Comparison of ENCODE assay signal across 8 cellular contexts in genomic region chr7:76165973-76166403, GRCh38. TPM values are rescaled to one million over a fixed set of nuclear protein-coding genes. Genes with fewer than 3 reads are reported as not detected.
A peak's percentile ranks its signal among the peaks of the same experiment; 100 is the strongest.
DNase-seq lines count a peak whose midpoint lies in the region; ATAC-seq and TF ChIP-seq lines count a peak whose summit lies in the region.

No MANE protein-coding gene starts in this region.

- intact Hi-C loops in gastrocnemius medialis (cut with DNase I; ENCODE audit: low total_unique reads) = loop anchor here (10.0 kb wide), 1 partner anchor 111 kb away; no protein-coding TSS in a partner anchor

- DNase-seq in SK-N-SH (no peak), fibroblast of villous mesenchyme (ENCODE audit: low read depth) (no peak), gastrocnemius medialis (no peak), cortex of kidney (lab: John Stamatoyannopoulos, UW) (no peak), NCI-H1105 treated with DMSO at 0.1 percent for 48 hours (lab: John Stamatoyannopoulos, UW) (no peak), GOT3 (lab: John Stamatoyannopoulos, UW) (no peak), omental fat pad (ENCODE audit: low spot score) (no peak)

- H3F3A ChIP-seq in SK-N-SH (replicated peaks; ENCODE audit: insufficient read depth) = peaks cover 10% of the 10 kb centered on the region

- peaks cover 0 to 3% of the 10 kb centered on the region in 2 experiments; a peak in 1 of 4 replicates for H3K4me1 ChIP-seq in SK-N-SH (ENCODE audit: control insufficient read depth in 1 of 2, insufficient read depth in 2 of 2, low read depth in 1 of 2, low read length in 1 of 2)
- peaks cover 0 to 7% of the 10 kb centered on the region in 2 donors for H3K4me1 ChIP-seq in gastrocnemius medialis

- CTCF ChIA-PET in SK-N-SH (lab: Yijun Ruan, JAX) = interaction anchor here (0.7 to 3.9 kb wide), 6 partner anchors 12 to 146 kb away, joined by 3 to 63 read pairs (median 6); no protein-coding TSS in a partner anchor

- WGBS in SK-N-SH (ENCODE audit: low lambda C conversion rate) = 90% methylated on average over 15 of the region's 15 CpGs

- peak; percentile 17 for ATAC-seq in GM19025 (IDR thresholded peaks at IDR 0.05; ENCODE audit: low read depth, unreplicated experiment)
- no peak for ATAC-seq in gastrocnemius medialis
- ATAC-seq in omental fat pad (ENCODE audit: low FRiP score) = no peak

- H3K27ac ChIP-seq in SK-N-SH (ENCODE audit: low read depth in 2 of 2, low read length in 1 of 2) (peak overlapping the region; percentile 59 to 69; a peak in 3 of 4 replicates), gastrocnemius medialis (peak overlapping the region; percentile 87 to 98 (median 94))

- H3K36me3 ChIP-seq in SK-N-SH (replicated peaks in 1 of 2; ENCODE audit: control insufficient read depth in 1 of 2, insufficient read depth in 2 of 2, low read length in 1 of 2) (no peaks in the 10 kb centered on the region), gastrocnemius medialis (no peaks in the 10 kb centered on the region)

- no peak for TF ChIP-seq POLR2A in gastrocnemius medialis (IDR thresholded peaks at IDR 0.05)

- H3K79me2 ChIP-seq in SK-N-SH (ENCODE audit: insufficient read depth) = no peaks in the 10 kb centered on the region

- H3K27me3 ChIP-seq in SK-N-SH (ENCODE audit: insufficient read depth) (no peaks in the 10 kb centered on the region), gastrocnemius medialis (no peaks in the 10 kb centered on the region)

- H2AFZ ChIP-seq in SK-N-SH (ENCODE audit: low read depth) = peak overlapping the region; percentile 96

- no peaks in the 10 kb centered on the region for H3K9me2 ChIP-seq in SK-N-SH

- peak overlapping the region; percentile 65 to 69 for H3K4me3 ChIP-seq in SK-N-SH (ENCODE audit: low read depth in 2 of 2, low read length in 1 of 2)
- peak overlapping the region; percentile 62 for H3K4me3 ChIP-seq in fibroblast of villous mesenchyme (ENCODE audit: low read depth, low read length)
- peak overlapping the region; percentile 68 to 91 (median 72) for H3K4me3 ChIP-seq in gastrocnemius medialis

- H3K4me2 ChIP-seq in SK-N-SH = peak overlapping the region; percentile 97

- no peak for TF ChIP-seq RAD21 in SK-N-SH (IDR thresholded peaks at IDR 0.05; ENCODE audit: low read length)

- H4K20me1 ChIP-seq in SK-N-SH (ENCODE audit: insufficient read depth) = no peaks in the 10 kb centered on the region

- TF ChIP-seq CTCF in SK-N-SH (IDR thresholded peaks at IDR 0.05) (no peak), fibroblast of villous mesenchyme (IDR thresholded peaks at IDR 0.05; ENCODE audit: insufficient read depth, low read depth, low read length) (no peak), gastrocnemius medialis (IDR thresholded peaks at IDR 0.05 in 4 of 5, conservative IDR thresholded peaks at IDR 0.05 in 1 of 5) (no peak), omental fat pad (IDR thresholded peaks at IDR 0.05) (no peak)

- H3K9me3 ChIP-seq in SK-N-SH (no peaks in the 10 kb centered on the region), gastrocnemius medialis (no peaks in the 10 kb centered on the region)

- no peak for TF ChIP-seq EP300 in SK-N-SH (IDR thresholded peaks at IDR 0.05; ENCODE audit: borderline replicate concordance in 1 of 2, low read depth in 1 of 2, low read length in 1 of 2)

- H3K9ac ChIP-seq in SK-N-SH = 0 out of 2 replicates have a peak overlapping the region, but pooled peaks have one; percentile 22

- POLR2A ChIA-PET in SK-N-SH (lab: Yijun Ruan, JAX) = interaction anchor here (1.1 to 1.4 kb wide), 6 partner anchors 19 to 193 kb away, joined by 3 to 7 read pairs (median 4); partner anchors contain the start of genes MDH2, STYXL1 and YWHAG

- in situ Hi-C loops in gastrocnemius medialis (cut with MboI; ENCODE audit: low sequenced_read_pairs in 4 of 4) = no loop called here

TF ChIP-seq in SK-N-SH, 30 proteins besides CTCF, POLR2A, EP300 and RAD21:
- TF ChIP-seq POLR2AphosphoS5 (IDR thresholded peaks at IDR 0.05; ENCODE audit: low read depth, low read length) = no peak
- TF ChIP-seq TEAD4 (IDR thresholded peaks at IDR 0.05; ENCODE audit: borderline replicate concordance, insufficient read depth) = no peak
- no peak for TF ChIP-seq RFX5 (IDR thresholded peaks at IDR 0.05; ENCODE audit: low read length)
- no peak for TF ChIP-seq NRF1 (IDR thresholded peaks at IDR 0.05; ENCODE audit: low read depth, low read length)
- no peak for TF ChIP-seq RXRA (IDR thresholded peaks at IDR 0.05; ENCODE audit: borderline replicate concordance, low read depth)
- no peak for TF ChIP-seq IRF3 (IDR thresholded peaks at IDR 0.05; ENCODE audit: low read depth, low read length)
- TF ChIP-seq FOSL2 (IDR thresholded peaks at IDR 0.05; ENCODE audit: borderline replicate concordance, low read depth) = no peak
- no peak for TF ChIP-seq YY1 (IDR thresholded peaks at IDR 0.05; ENCODE audit: low read depth)
- no peak for TF ChIP-seq ZBTB33 (IDR thresholded peaks at IDR 0.05; ENCODE audit: borderline replicate concordance, low read depth)
- no peak for TF ChIP-seq CHD2 (IDR thresholded peaks at IDR 0.05; ENCODE audit: low read length, partially characterized antibody)
- TF ChIP-seq SIN3A (IDR thresholded peaks at IDR 0.05; ENCODE audit: borderline replicate concordance, low read depth, low read length) = no peak
- TF ChIP-seq USF1 (IDR thresholded peaks at IDR 0.05; ENCODE audit: borderline replicate concordance, low read depth) = no peak
- TF ChIP-seq PBX3 (IDR thresholded peaks at IDR 0.05) = no peak
- TF ChIP-seq MAX (IDR thresholded peaks at IDR 0.05; ENCODE audit: low read depth) = no peak
- no peak for TF ChIP-seq TAF1 (IDR thresholded peaks at IDR 0.05; ENCODE audit: borderline replicate concordance, low read depth, low read length)
- no peak for TF ChIP-seq MXI1 (IDR thresholded peaks at IDR 0.05; ENCODE audit: low read depth, low read length)
- TF ChIP-seq RCOR1 (IDR thresholded peaks at IDR 0.05; ENCODE audit: low read length) = no peak

RNA-seq across cellular contexts. Expression of gene SRRM3, which starts 35.7 kb away (rescaled TPM):
- 2.5 and 2.7 TPM in 2 replicates for polyA plus RNA-seq in SK-N-SH (2012; rRNA removed)
- 1.4 and 3.7 TPM in 2 replicates for polyA plus RNA-seq in SK-N-SH (2012; cell fraction: cytosol; rRNA removed)
- 4.7 and 9.2 TPM in 2 replicates for polyA plus RNA-seq in SK-N-SH (2012; cell fraction: nucleus; rRNA removed)
- total RNA-seq in fibroblast of villous mesenchyme (0.43 and 0.64 TPM in 2 replicates), gastrocnemius medialis (1 to 10 TPM in 2 of 4 donors, under 1 TPM in 2; 0.53 to 1.2 (median 0.84) TPM), omental fat pad (1 to 10 TPM; 1.7 to 3.7 (median 2.4) TPM)
